ENCODE assay signal across 19 cellular contexts in genomic region chrX:25427873-25428555, GRCh38.
DNase-seq lines count a peak whose midpoint lies in the region; ATAC-seq, FAIRE-seq and TF ChIP-seq lines count a peak whose summit lies in the region.
"Had no signal": no experiment of that assay in that cellular context is flagged by ENCODE, and none has a peak within 500 bp of the region (broad histone marks: within the 10 kb centered on the region; RNA-seq: fewer than 3 reads in every experiment).

No MANE protein-coding gene starts in this region.

- intact Hi-C loops in HepG2 (cut with micrococcal nuclease; ENCODE audit: unreplicated experiment) = no loop called here
- intact Hi-C loops in right lobe of liver (cut with DNase I) = no loop called here
- intact Hi-C loops in vagina (cut with DNase I) = no loop called here
- intact Hi-C loops in transverse colon (cut with DNase I; ENCODE audit: low total_unique reads) = no loop called here

- no peak for TF ChIP-seq RAD21 in HepG2 (CRISPR knock-in tag; IDR thresholded peaks at IDR 0.05)

- H3K9me3 ChIP-seq in HepG2 (ENCODE audit: low read length) = no peaks in the 10 kb centered on the region
- no peaks in the 10 kb centered on the region for H3K9me3 ChIP-seq in right lobe of liver
- no peaks in the 10 kb centered on the region for H3K9me3 ChIP-seq in MG63
- no peaks in the 10 kb centered on the region for H3K9me3 ChIP-seq in vagina
- H3K9me3 ChIP-seq in transverse colon = no peaks in the 10 kb centered on the region
- H3K9me3 ChIP-seq: left lung had no signal

- no peaks in the 10 kb centered on the region for H3K79me2 ChIP-seq in HepG2 (ENCODE audit: insufficient read depth, low read length)

- in situ Hi-C loops in HepG2 (cut with HindIII; ENCODE audit: extremely low pct_ligation_motif_present, low pct_unique_long_range_greater_than_20kb) (no loop called here), transverse colon (cut with MboI; ENCODE audit: low pct_ligation_motif_present in 1 of 4, low pct_unique_long_range_greater_than_20kb in 1 of 4, low sequenced_read_pairs in 3 of 4) (no loop called here)

- H3K36me3 ChIP-seq in HepG2 (replicated peaks in 1 of 2; ENCODE audit: control insufficient read depth in 1 of 2, insufficient read depth in 2 of 2, low read length in 2 of 2) (no peaks in the 10 kb centered on the region), right lobe of liver (no peaks in the 10 kb centered on the region), MG63 (no peaks in the 10 kb centered on the region), vagina (no peaks in the 10 kb centered on the region), transverse colon (no peaks in the 10 kb centered on the region)
- H3K36me3 ChIP-seq: left lung had no signal

- no peaks in the 10 kb centered on the region for H3K27me3 ChIP-seq in HepG2 (ENCODE audit: control insufficient read depth in 1 of 2, insufficient read depth in 2 of 2, low read length in 2 of 2)
- H3K27me3 ChIP-seq in right lobe of liver = no peaks in the 10 kb centered on the region
- no peaks in the 10 kb centered on the region for H3K27me3 ChIP-seq in MG63
- no peaks in the 10 kb centered on the region for H3K27me3 ChIP-seq in vagina
- no peaks in the 10 kb centered on the region for H3K27me3 ChIP-seq in transverse colon
- H3K27me3 ChIP-seq: left lung had no signal

- H3K4me1 ChIP-seq in HepG2 (ENCODE audit: insufficient read depth, low read length) (no peaks in the 10 kb centered on the region), right lobe of liver (no peaks in the 10 kb centered on the region), vagina (no peaks in the 10 kb centered on the region), transverse colon (no peaks in the 10 kb centered on the region)
- H3K4me1 ChIP-seq: left lung had no signal

- TF ChIP-seq CTCF in HepG2 (CRISPR knock-in tag; IDR thresholded peaks at IDR 0.05) (0 out of 2 replicates have a peak, but pooled peaks have one; percentile 12), right lobe of liver (IDR thresholded peaks at IDR 0.05) (peak in 1 of 4 donors; percentile 6), epithelial cell of proximal tubule (conservative IDR thresholded peaks at IDR 0.05; ENCODE audit: low read depth, low read length) (peak; percentile 23), vagina (IDR thresholded peaks at IDR 0.05) (no peak), transverse colon (IDR thresholded peaks at IDR 0.05) (no peak)

- DNase-seq in HepG2 (ENCODE audit: low spot score) = no peak
- no peak for DNase-seq in right lobe of liver
- DNase-seq in NCI-H69 (lab: John Stamatoyannopoulos, UW) = peak; percentile 35
- no peak for DNase-seq in epithelial cell of proximal tubule (ENCODE audit: low read depth)
- DNase-seq in MG63 = no peak
- DNase-seq in activated CD4-positive, alpha-beta T cell treated with anti-CD3 and anti-CD28 coated beads, Interleukin-2, amount 50 U/mL, for 4 hours = no peak
- no peak for DNase-seq in vagina (ENCODE audit: extremely low spot score in 2 of 2)
- no peak for DNase-seq in transverse colon
- DNase-seq: activated CD4-positive, alpha-beta T cell treated with anti-CD3 and anti-CD28 coated beads for 36 hours; CD8-positive, alpha-beta memory T cell; foreskin fibroblast; KG1; NCI-H1417; NCI-H2227 treated with DMSO at 0.1 percent for 48 hours; SIG-M5; stimulated activated CD4-positive, alpha-beta T cell treated with anti-CD3 and anti-CD28 coated beads, Interleukin-1b, Interleukin-23, amount 100 ng/mL, for 48 hours had no signal

- peak; percentile 69 for ATAC-seq in HepG2
- no peak for ATAC-seq in right lobe of liver
- ATAC-seq: activated CD4-positive, alpha-beta T cell treated with anti-CD3 and anti-CD28 coated beads for 36 hours; GM12878; left lung; sciatic nerve had no signal

- CTCF ChIA-PET in HepG2 (lab: Yijun Ruan, JAX; ENCODE audit: low intra/inter-chr PET ratio, low total read pairs) = no interaction called here

- TF ChIP-seq POLR2A in HepG2 (IDR thresholded peaks at IDR 0.05; ENCODE audit: insufficient read depth in 1 of 2, low read depth in 2 of 2, low read length in 2 of 2) = no peak
- no peak for TF ChIP-seq POLR2A in right lobe of liver (IDR thresholded peaks at IDR 0.05)
- no peak for TF ChIP-seq POLR2A in vagina (IDR thresholded peaks at IDR 0.05)
- TF ChIP-seq POLR2A in transverse colon (IDR thresholded peaks at IDR 0.05) = no peak

- H3K9ac ChIP-seq in HepG2 (ENCODE audit: insufficient read depth, low read depth, low read length) = no peak overlapping the region

- no peak for FAIRE-seq in HepG2 (lab: Jason Lieb, UNC)
- FAIRE-seq: GM12878 had no signal

- BruUV-seq in HepG2 (replicated peaks; lab: Mats Ljungman, UMichigan) = no TSS peak

- H3K27ac ChIP-seq in HepG2 (ENCODE audit: extremely low read length, insufficient read depth, low read length) (no peak overlapping the region), right lobe of liver (no peak overlapping the region), vagina (no peak overlapping the region), transverse colon (no peak overlapping the region)
- H3K27ac ChIP-seq: left lung had no signal

- no peaks in the 10 kb centered on the region for H4K20me1 ChIP-seq in HepG2 (ENCODE audit: insufficient read depth, low read length)

- H2AFZ ChIP-seq in HepG2 (ENCODE audit: low read length) = no peak overlapping the region

- H3K4me2 ChIP-seq in HepG2 (ENCODE audit: low read depth, low read length) = no peak overlapping the region

- 0% methylated on average over 6 of the region's 10 CpGs for WGBS in HepG2 (ENCODE audit: low lambda C conversion rate)
- WGBS in right lobe of liver (ENCODE audit: insufficient coverage, low coverage, low lambda C conversion rate, missing lambda C conversion rate) = 32% methylated on average over 5 of the region's 10 CpGs
- 59% methylated on average over 10 of the region's 10 CpGs; no CpG with 5 or more reads in 1 of the 2 donors for WGBS in transverse colon (ENCODE audit: low coverage in 1 of 2), 2 donors

- POLR2A ChIA-PET in HepG2 (lab: Yijun Ruan, JAX) = no interaction called here

- no peak for TF ChIP-seq EP300 in HepG2 (IDR thresholded peaks at IDR 0.05; ENCODE audit: low read depth in 2 of 2, low read length in 2 of 2)
- no peak for TF ChIP-seq EP300 in HepG2 (CRISPR knock-in tag; IDR thresholded peaks at IDR 0.05; ENCODE audit: borderline replicate concordance)
- no peak for TF ChIP-seq EP300 in transverse colon (IDR thresholded peaks at IDR 0.05; ENCODE audit: low read depth)

- no peak overlapping the region for H3K4me3 ChIP-seq in HepG2 (replicated peaks in 1 of 3; ENCODE audit: insufficient read depth in 1 of 3, low read depth in 2 of 3, low read length in 3 of 3)
- no peak overlapping the region for H3K4me3 ChIP-seq in right lobe of liver
- no peak overlapping the region for H3K4me3 ChIP-seq in epithelial cell of proximal tubule (ENCODE audit: low read depth, low read length)
- H3K4me3 ChIP-seq in MG63 = no peak overlapping the region
- no peak overlapping the region for H3K4me3 ChIP-seq in vagina
- no peak overlapping the region for H3K4me3 ChIP-seq in transverse colon
- H3K4me3 ChIP-seq: GM12878, left lung had no signal

TF ChIP-seq in HepG2, 621 proteins besides CTCF, POLR2A, EP300 and RAD21 (continues in another document):
- TF ChIP-seq ARNTL (CRISPR knock-in tag; IDR thresholded peaks at IDR 0.05) = no peak
- TF ChIP-seq FOXO1 (CRISPR knock-in tag; IDR thresholded peaks at IDR 0.05) = no peak
- TF ChIP-seq CCDC6 (CRISPR knock-in tag; IDR thresholded peaks at IDR 0.05) = no peak
- TF ChIP-seq ZNF772 (CRISPR knock-in tag; IDR thresholded peaks at IDR 0.05) = no peak
- TF ChIP-seq NCOA2 (CRISPR knock-in tag; IDR thresholded peaks at IDR 0.05) = no peak
- TF ChIP-seq ZNF331 (CRISPR knock-in tag; IDR thresholded peaks at IDR 0.05) = no peak
- no peak for TF ChIP-seq XBP1 (CRISPR knock-in tag; IDR thresholded peaks at IDR 0.05)
- TF ChIP-seq ZNF563 (CRISPR knock-in tag; IDR thresholded peaks at IDR 0.05) = no peak
- no peak for TF ChIP-seq ZNF124 (CRISPR knock-in tag; IDR thresholded peaks at IDR 0.05)
- TF ChIP-seq POGK (CRISPR knock-in tag; conservative IDR thresholded peaks at IDR 0.05) = no peak
- TF ChIP-seq RFX3 (CRISPR knock-in tag; IDR thresholded peaks at IDR 0.05) = no peak
- no peak for TF ChIP-seq CREB1 (IDR thresholded peaks at IDR 0.05)
- no peak for TF ChIP-seq CREB1 (CRISPR knock-in tag; IDR thresholded peaks at IDR 0.05)
- no peak for TF ChIP-seq ZNF383 (CRISPR knock-in tag; IDR thresholded peaks at IDR 0.05; ENCODE audit: borderline replicate concordance)
- no peak for TF ChIP-seq SALL2 (CRISPR knock-in tag; IDR thresholded peaks at IDR 0.05)
- TF ChIP-seq ZNF101 (CRISPR knock-in tag; IDR thresholded peaks at IDR 0.05; ENCODE audit: borderline replicate concordance, low read depth) = no peak
- no peak for TF ChIP-seq KDM2A (CRISPR knock-in tag; IDR thresholded peaks at IDR 0.05; ENCODE audit: borderline replicate concordance, low read depth)
- TF ChIP-seq ZNF550 (CRISPR knock-in tag; IDR thresholded peaks at IDR 0.05; ENCODE audit: borderline replicate concordance) = no peak
- TF ChIP-seq, protein P1, sequence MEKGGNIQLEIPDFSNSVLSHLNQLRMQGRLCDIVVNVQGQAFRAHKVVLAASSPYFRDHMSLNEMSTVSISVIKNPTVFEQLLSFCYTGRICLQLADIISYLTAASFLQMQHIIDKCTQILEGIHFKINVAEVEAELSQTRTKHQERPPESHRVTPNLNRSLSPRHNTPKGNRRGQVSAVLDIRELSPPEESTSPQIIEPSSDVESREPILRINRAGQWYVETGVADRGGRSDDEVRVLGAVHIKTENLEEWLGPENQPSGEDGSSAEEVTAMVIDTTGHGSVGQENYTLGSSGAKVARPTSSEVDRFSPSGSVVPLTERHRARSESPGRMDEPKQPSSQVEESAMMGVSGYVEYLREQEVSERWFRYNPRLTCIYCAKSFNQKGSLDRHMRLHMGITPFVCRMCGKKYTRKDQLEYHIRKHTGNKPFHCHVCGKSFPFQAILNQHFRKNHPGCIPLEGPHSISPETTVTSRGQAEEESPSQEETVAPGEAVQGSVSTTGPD (CRISPR knock-in tag; IDR thresholded peaks at IDR 0.05) = no peak

Comparison
In these comparisons a context has a peak if more than half of its experiments do, and no peak if none do; other contexts are left out.
1. CTCF ChIP-seq: peak in HepG2 (single experiment) and epithelial cell of proximal tubule (single experiment); none in vagina (0 of 3) and transverse colon (0 of 5).